ENCODE assay signal across 1 cellular context in the genomic region with DNA sequence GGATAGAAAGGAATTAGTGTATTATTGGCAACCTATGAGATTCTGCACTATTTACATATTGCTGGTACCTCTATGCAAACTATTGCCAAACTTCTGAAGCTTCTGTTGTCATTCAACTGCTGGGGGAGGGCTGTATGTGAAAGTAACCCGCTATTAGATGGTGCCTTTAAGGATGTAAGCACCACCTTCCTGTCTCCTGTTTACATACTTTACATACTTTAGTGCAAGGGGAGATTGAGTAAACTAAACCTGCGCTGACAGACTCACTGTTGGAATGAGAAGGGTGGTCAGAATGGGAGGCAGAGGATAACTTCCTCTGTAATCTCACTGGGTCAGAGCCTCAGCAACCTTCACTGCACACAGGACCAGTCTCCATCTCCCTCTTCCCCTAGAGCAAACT.
TF ChIP-seq lines count a peak whose summit lies in the region.

No MANE protein-coding gene starts in this region.

TF ChIP-seq in HepG2, 621 proteins besides CTCF, POLR2A, EP300 and RAD21 (continued from another document and continues in another):
- TF ChIP-seq, protein P1, sequence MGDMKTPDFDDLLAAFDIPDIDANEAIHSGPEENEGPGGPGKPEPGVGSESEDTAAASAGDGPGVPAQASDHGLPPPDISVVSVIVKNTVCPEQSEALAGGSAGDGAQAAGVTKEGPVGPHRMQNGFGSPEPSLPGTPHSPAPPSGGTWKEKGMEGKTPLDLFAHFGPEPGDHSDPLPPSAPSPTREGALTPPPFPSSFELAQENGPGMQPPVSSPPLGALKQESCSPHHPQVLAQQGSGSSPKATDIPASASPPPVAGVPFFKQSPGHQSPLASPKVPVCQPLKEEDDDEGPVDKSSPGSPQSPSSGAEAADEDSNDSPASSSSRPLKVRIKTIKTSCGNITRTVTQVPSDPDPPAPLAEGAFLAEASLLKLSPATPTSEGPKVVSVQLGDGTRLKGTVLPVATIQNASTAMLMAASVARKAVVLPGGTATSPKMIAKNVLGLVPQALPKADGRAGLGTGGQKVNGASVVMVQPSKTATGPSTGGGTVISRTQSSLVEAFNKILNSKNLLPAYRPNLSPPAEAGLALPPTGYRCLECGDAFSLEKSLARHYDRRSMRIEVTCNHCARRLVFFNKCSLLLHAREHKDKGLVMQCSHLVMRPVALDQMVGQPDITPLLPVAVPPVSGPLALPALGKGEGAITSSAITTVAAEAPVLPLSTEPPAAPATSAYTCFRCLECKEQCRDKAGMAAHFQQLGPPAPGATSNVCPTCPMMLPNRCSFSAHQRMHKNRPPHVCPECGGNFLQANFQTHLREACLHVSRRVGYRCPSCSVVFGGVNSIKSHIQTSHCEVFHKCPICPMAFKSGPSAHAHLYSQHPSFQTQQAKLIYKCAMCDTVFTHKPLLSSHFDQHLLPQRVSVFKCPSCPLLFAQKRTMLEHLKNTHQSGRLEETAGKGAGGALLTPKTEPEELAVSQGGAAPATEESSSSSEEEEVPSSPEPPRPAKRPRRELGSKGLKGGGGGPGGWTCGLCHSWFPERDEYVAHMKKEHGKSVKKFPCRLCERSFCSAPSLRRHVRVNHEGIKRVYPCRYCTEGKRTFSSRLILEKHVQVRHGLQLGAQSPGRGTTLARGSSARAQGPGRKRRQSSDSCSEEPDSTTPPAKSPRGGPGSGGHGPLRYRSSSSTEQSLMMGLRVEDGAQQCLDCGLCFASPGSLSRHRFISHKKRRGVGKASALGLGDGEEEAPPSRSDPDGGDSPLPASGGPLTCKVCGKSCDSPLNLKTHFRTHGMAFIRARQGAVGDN (CRISPR knock-in tag; IDR thresholded peaks at IDR 0.05) = no peak
- TF ChIP-seq, protein P2, sequence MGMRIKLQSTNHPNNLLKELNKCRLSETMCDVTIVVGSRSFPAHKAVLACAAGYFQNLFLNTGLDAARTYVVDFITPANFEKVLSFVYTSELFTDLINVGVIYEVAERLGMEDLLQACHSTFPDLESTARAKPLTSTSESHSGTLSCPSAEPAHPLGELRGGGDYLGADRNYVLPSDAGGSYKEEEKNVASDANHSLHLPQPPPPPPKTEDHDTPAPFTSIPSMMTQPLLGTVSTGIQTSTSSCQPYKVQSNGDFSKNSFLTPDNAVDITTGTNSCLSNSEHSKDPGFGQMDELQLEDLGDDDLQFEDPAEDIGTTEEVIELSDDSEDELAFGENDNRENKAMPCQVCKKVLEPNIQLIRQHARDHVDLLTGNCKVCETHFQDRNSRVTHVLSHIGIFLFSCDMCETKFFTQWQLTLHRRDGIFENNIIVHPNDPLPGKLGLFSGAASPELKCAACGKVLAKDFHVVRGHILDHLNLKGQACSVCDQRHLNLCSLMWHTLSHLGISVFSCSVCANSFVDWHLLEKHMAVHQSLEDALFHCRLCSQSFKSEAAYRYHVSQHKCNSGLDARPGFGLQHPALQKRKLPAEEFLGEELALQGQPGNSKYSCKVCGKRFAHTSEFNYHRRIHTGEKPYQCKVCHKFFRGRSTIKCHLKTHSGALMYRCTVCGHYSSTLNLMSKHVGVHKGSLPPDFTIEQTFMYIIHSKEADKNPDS (CRISPR knock-in tag; IDR thresholded peaks at IDR 0.05) = no peak
- TF ChIP-seq, protein P3, sequence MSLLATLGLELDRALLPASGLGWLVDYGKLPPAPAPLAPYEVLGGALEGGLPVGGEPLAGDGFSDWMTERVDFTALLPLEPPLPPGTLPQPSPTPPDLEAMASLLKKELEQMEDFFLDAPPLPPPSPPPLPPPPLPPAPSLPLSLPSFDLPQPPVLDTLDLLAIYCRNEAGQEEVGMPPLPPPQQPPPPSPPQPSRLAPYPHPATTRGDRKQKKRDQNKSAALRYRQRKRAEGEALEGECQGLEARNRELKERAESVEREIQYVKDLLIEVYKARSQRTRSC (CRISPR knock-in tag; IDR thresholded peaks at IDR 0.05; ENCODE audit: low read depth) = no peak
- no peak for TF ChIP-seq THYN1 (CRISPR knock-in tag; IDR thresholded peaks at IDR 0.05; ENCODE audit: borderline replicate concordance, low read depth)
- TF ChIP-seq TBP (CRISPR knock-in tag; IDR thresholded peaks at IDR 0.05) = no peak
- no peak for TF ChIP-seq ZNF674 (CRISPR knock-in tag; IDR thresholded peaks at IDR 0.05; ENCODE audit: low read depth)
- no peak for TF ChIP-seq SP140L (CRISPR knock-in tag; IDR thresholded peaks at IDR 0.05; ENCODE audit: borderline replicate concordance)
- TF ChIP-seq HDAC6 (IDR thresholded peaks at IDR 0.05; ENCODE audit: low read depth, low read length) = no peak
- no peak for TF ChIP-seq BORCS8-MEF2B (CRISPR knock-in tag; IDR thresholded peaks at IDR 0.05)
- no peak for TF ChIP-seq MAFF (IDR thresholded peaks at IDR 0.05; ENCODE audit: low read depth, low read length)
- TF ChIP-seq ZNF562 (CRISPR knock-in tag; IDR thresholded peaks at IDR 0.05; ENCODE audit: borderline replicate concordance) = no peak
- TF ChIP-seq REPIN1 (CRISPR knock-in tag; IDR thresholded peaks at IDR 0.05; ENCODE audit: borderline replicate concordance, low read depth) = 0 out of 2 replicates have a peak, but pooled peaks have one; percentile 26
- no peak for TF ChIP-seq TCF12 (IDR thresholded peaks at IDR 0.05)
- TF ChIP-seq TCF12 (CRISPR knock-in tag; IDR thresholded peaks at IDR 0.05) = no peak
- TF ChIP-seq ZMAT3 (CRISPR knock-in tag; conservative IDR thresholded peaks at IDR 0.05) = no peak
- TF ChIP-seq, protein P4, sequence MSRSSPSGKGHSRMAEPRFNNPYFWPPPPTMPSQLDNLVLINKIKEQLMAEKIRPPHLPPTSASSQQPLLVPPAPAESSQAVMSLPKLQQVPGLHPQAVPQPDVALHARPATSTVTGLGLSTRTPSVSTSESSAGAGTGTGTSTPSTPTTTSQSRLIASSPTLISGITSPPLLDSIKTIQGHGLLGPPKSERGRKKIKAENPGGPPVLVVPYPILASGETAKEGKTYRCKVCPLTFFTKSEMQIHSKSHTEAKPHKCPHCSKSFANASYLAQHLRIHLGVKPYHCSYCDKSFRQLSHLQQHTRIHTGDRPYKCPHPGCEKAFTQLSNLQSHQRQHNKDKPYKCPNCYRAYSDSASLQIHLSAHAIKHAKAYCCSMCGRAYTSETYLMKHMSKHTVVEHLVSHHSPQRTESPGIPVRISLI (CRISPR knock-in tag; IDR thresholded peaks at IDR 0.05; ENCODE audit: borderline replicate concordance) = no peak
- no peak for TF ChIP-seq ZBTB7A (CRISPR knock-in tag; IDR thresholded peaks at IDR 0.05)
- TF ChIP-seq ZNF44 (CRISPR knock-in tag; IDR thresholded peaks at IDR 0.05) = no peak
- TF ChIP-seq SNRNP70 (IDR thresholded peaks at IDR 0.05; ENCODE audit: low read depth, low read length) = no peak
- no peak for TF ChIP-seq ZNF775 (CRISPR knock-in tag; IDR thresholded peaks at IDR 0.05; ENCODE audit: borderline replicate concordance)
- no peak for TF ChIP-seq ZFP1 (CRISPR knock-in tag; IDR thresholded peaks at IDR 0.05)
- no peak for TF ChIP-seq ZSCAN30 (CRISPR knock-in tag; IDR thresholded peaks at IDR 0.05)
- TF ChIP-seq, protein P5, sequence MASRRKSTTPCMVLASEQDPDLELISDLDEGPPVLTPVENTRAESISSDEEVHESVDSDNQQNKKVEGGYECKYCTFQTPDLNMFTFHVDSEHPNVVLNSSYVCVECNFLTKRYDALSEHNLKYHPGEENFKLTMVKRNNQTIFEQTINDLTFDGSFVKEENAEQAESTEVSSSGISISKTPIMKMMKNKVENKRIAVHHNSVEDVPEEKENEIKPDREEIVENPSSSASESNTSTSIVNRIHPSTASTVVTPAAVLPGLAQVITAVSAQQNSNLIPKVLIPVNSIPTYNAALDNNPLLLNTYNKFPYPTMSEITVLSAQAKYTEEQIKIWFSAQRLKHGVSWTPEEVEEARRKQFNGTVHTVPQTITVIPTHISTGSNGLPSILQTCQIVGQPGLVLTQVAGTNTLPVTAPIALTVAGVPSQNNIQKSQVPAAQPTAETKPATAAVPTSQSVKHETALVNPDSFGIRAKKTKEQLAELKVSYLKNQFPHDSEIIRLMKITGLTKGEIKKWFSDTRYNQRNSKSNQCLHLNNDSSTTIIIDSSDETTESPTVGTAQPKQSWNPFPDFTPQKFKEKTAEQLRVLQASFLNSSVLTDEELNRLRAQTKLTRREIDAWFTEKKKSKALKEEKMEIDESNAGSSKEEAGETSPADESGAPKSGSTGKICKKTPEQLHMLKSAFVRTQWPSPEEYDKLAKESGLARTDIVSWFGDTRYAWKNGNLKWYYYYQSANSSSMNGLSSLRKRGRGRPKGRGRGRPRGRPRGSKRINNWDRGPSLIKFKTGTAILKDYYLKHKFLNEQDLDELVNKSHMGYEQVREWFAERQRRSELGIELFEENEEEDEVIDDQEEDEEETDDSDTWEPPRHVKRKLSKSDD (CRISPR knock-in tag; IDR thresholded peaks at IDR 0.05; ENCODE audit: low read depth) = no peak
- TF ChIP-seq NCOA5 (CRISPR knock-in tag; IDR thresholded peaks at IDR 0.05) = no peak
- TF ChIP-seq, protein P6, sequence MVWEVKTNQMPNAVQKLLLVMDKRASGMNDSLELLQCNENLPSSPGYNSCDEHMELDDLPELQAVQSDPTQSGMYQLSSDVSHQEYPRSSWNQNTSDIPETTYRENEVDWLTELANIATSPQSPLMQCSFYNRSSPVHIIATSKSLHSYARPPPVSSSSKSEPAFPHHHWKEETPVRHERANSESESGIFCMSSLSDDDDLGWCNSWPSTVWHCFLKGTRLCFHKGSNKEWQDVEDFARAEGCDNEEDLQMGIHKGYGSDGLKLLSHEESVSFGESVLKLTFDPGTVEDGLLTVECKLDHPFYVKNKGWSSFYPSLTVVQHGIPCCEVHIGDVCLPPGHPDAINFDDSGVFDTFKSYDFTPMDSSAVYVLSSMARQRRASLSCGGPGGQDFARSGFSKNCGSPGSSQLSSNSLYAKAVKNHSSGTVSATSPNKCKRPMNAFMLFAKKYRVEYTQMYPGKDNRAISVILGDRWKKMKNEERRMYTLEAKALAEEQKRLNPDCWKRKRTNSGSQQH (CRISPR knock-in tag; IDR thresholded peaks at IDR 0.05; ENCODE audit: low read depth) = no peak
- TF ChIP-seq KDM5A (IDR thresholded peaks at IDR 0.05; ENCODE audit: borderline replicate concordance, low read length) = no peak
- TF ChIP-seq, protein P7, sequence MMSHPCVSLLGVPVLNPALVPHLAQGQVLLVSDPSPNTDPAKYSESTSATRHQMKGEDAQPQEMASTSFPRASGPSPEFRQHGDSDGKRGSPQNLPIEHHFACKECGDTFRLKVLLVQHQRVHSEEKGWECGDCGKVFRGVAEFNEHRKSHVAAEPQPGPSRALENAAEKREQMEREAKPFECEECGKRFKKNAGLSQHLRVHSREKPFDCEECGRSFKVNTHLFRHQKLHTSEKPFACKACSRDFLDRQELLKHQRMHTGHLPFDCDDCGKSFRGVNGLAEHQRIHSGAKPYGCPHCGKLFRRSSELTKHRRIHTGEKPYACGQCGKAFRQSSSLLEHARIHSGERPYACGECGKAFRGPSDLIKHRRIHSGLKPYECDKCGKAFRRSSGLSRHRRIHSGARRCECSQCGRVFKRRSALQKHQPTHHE (CRISPR knock-in tag; IDR thresholded peaks at IDR 0.05; ENCODE audit: borderline replicate concordance) = no peak
- TF ChIP-seq IRF2 (CRISPR knock-in tag; IDR thresholded peaks at IDR 0.05) = no peak
- TF ChIP-seq, protein P8, sequence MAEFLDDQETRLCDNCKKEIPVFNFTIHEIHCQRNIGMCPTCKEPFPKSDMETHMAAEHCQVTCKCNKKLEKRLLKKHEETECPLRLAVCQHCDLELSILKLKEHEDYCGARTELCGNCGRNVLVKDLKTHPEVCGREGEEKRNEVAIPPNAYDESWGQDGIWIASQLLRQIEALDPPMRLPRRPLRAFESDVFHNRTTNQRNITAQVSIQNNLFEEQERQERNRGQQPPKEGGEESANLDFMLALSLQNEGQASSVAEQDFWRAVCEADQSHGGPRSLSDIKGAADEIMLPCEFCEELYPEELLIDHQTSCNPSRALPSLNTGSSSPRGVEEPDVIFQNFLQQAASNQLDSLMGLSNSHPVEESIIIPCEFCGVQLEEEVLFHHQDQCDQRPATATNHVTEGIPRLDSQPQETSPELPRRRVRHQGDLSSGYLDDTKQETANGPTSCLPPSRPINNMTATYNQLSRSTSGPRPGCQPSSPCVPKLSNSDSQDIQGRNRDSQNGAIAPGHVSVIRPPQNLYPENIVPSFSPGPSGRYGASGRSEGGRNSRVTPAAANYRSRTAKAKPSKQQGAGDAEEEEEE (CRISPR knock-in tag; IDR thresholded peaks at IDR 0.05; ENCODE audit: borderline replicate concordance) = no peak
- no peak for TF ChIP-seq ZNF891 (CRISPR knock-in tag; IDR thresholded peaks at IDR 0.05)
- no peak for TF ChIP-seq POLR2AphosphoS5 (IDR thresholded peaks at IDR 0.05; ENCODE audit: low read depth, low read length)
- no peak for TF ChIP-seq ZFP37 (CRISPR knock-in tag; IDR thresholded peaks at IDR 0.05; ENCODE audit: borderline replicate concordance)
- TF ChIP-seq, protein P9, sequence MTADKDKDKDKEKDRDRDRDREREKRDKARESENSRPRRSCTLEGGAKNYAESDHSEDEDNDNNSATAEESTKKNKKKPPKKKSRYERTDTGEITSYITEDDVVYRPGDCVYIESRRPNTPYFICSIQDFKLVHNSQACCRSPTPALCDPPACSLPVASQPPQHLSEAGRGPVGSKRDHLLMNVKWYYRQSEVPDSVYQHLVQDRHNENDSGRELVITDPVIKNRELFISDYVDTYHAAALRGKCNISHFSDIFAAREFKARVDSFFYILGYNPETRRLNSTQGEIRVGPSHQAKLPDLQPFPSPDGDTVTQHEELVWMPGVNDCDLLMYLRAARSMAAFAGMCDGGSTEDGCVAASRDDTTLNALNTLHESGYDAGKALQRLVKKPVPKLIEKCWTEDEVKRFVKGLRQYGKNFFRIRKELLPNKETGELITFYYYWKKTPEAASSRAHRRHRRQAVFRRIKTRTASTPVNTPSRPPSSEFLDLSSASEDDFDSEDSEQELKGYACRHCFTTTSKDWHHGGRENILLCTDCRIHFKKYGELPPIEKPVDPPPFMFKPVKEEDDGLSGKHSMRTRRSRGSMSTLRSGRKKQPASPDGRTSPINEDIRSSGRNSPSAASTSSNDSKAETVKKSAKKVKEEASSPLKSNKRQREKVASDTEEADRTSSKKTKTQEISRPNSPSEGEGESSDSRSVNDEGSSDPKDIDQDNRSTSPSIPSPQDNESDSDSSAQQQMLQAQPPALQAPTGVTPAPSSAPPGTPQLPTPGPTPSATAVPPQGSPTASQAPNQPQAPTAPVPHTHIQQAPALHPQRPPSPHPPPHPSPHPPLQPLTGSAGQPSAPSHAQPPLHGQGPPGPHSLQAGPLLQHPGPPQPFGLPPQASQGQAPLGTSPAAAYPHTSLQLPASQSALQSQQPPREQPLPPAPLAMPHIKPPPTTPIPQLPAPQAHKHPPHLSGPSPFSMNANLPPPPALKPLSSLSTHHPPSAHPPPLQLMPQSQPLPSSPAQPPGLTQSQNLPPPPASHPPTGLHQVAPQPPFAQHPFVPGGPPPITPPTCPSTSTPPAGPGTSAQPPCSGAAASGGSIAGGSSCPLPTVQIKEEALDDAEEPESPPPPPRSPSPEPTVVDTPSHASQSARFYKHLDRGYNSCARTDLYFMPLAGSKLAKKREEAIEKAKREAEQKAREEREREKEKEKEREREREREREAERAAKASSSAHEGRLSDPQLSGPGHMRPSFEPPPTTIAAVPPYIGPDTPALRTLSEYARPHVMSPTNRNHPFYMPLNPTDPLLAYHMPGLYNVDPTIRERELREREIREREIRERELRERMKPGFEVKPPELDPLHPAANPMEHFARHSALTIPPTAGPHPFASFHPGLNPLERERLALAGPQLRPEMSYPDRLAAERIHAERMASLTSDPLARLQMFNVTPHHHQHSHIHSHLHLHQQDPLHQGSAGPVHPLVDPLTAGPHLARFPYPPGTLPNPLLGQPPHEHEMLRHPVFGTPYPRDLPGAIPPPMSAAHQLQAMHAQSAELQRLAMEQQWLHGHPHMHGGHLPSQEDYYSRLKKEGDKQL (CRISPR knock-in tag; IDR thresholded peaks at IDR 0.05; ENCODE audit: low read depth) = no peak; the same call in 1 of the 2 replicates
- TF ChIP-seq TARDBP (CRISPR knock-in tag; IDR thresholded peaks at IDR 0.05) = peak; percentile 76
